Comparison of ENCODE assay signal across 21 cellular contexts in the genomic region with DNA sequence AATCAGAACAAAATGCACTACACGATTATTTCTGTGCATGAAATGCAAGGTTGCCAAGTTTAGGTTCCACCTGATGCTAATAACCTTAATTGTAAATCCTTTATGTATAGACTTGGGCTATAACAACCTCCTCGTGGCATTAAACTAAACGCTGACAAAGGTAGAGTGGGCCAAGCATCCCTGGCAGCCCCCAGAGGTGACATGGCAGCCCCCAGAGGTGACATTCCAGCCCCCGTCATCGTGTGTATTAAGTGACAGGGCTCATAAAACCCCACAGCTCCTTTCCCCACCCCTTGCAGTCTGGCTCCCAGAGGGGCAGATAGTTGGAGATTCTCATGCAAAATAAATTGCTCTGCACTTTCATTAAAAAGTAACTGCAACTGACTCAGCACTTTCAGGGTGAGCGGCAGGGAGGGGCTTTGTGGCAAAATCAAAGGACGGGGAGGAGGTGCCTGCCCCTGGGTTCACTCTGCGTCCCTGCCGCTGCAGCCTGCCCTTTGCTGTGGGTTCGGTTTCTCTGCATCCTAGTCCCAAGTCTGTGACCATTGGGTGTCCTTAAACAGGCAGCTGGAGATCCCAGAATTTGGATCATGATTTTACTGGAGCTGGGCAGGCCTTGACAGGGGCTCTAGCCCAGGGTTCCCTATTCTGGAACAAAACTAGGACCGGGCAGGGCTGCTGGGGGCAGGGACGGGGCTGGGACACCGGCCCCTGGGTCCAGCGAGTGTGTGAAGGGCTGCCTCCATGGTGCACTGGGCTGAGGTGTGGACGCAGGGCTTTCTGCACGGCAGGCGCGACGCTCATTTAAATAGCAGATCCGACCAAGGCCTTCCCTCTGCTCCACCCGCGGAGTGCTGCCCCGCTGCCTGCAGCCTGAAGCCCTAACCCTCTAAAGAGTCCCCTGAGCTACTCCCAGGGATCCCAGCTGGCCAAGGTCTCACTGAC.
DNase-seq lines count a peak whose midpoint lies in the region; ATAC-seq and TF ChIP-seq lines count a peak whose summit lies in the region.
"Had no signal": no experiment of that assay in that cellular context is flagged by ENCODE, and none has a peak within 500 bp of the region (broad histone marks: within the 10 kb centered on the region; RNA-seq: fewer than 3 reads in every experiment).

No MANE protein-coding gene starts in this region.

- H3K27ac Mint-ChIP-seq in WTC11 (peak overlapping the region; percentile 83; the same call in 1 of the 2 replicates), type B pancreatic cell (peak overlapping the region; percentile 59)
- H3K27ac Mint-ChIP-seq: activated naive CD8-positive, alpha-beta T cell treated with anti-CD3 and anti-CD28 coated beads, Interleukin-2, amount 10 ng/mL, durations not matched to agents 7 days and 5 days; activated T-helper 1 cell treated with anti-CD3 and anti-CD28 coated beads, Interleukin-12 subunit alpha, Interleukin-12 subunit beta, Interleukin-2, Interleukin-4 antibody, amounts not matched to agents 30 ng/mL and 10 ng/mL and 1 ng/mL, durations not matched to agents 14 hours and 24 hours and 36 hours; stimulated activated effector memory CD8-positive, alpha-beta T cell treated with anti-CD3 and anti-CD28 coated beads, Interleukin-12 subunit alpha, Interleukin-12 subunit beta, amount 100 ng/mL, for 72 hours had no signal

- ATAC-seq in WTC11 (peak; percentile 54), left lung (no peak)
- ATAC-seq: stimulated activated effector memory CD8-positive, alpha-beta T cell treated with anti-CD3 and anti-CD28 coated beads, Interleukin-12 subunit alpha, Interleukin-12 subunit beta, amount 100 ng/mL, for 72 hours had no signal

- DNase-seq in HAP-1 (ENCODE audit: low spot score in 2 of 2), result peak; percentile 77 to 84
- peak; percentile 45 for DNase-seq in WTC11 (ENCODE audit: low spot score)
- DNase-seq in left lung, result peak; percentile 12 to 39
- DNase-seq in type B pancreatic cell (ENCODE audit: extremely low spot score, unreplicated experiment), result no peak
- DNase-seq in activated naive CD4-positive, alpha-beta T cell treated with Interleukin-2 at 50 U/mL for 16 hours, result no peak
- no peak for DNase-seq in NCI-H1694 treated with DMSO at 0.1 percent for 48 hours (lab: John Stamatoyannopoulos, UW)
- no peak for DNase-seq in mammary epithelial cell
- DNase-seq: activated naive CD8-positive, alpha-beta T cell treated with anti-CD3 and anti-CD28 coated beads, Interleukin-2, amount 10 ng/mL, durations not matched to agents 7 days and 5 days; colonic mucosa; GDM1; head of caudate nucleus; KG1; NCI-H2029 treated with DMSO at 0.1 percent for 48 hours; stimulated activated CD4-positive, alpha-beta T cell treated with anti-CD3 and anti-CD28 coated beads, Interleukin-15, amount 100 ng/mL, for 24 hours; SW 1271; thyroid gland had no signal

- H3K9ac ChIP-seq in mammary epithelial cell (ENCODE audit: insufficient read depth, low read length), result no peak overlapping the region

- TF ChIP-seq CTCF in WTC11 (IDR thresholded peaks at IDR 0.05) (no peak), left lung (IDR thresholded peaks at IDR 0.05) (no peak), type B pancreatic cell (conservative IDR thresholded peaks at IDR 0.05) (no peak), mammary epithelial cell (conservative IDR thresholded peaks at IDR 0.05 in 1 of 2, IDR thresholded peaks at IDR 0.05 in 1 of 2; ENCODE audit: extremely low read depth in 1 of 2, insufficient read depth in 1 of 2, low read depth in 1 of 2, low read length in 2 of 2) (no peak)

- POLR2A ChIA-PET in WTC11 (lab: Charles Lee), result interaction anchor here (0.8 kb wide), 1 partner anchor 54 kb away, joined by 3 read pairs; no protein-coding TSS in a partner anchor

- 85% methylated on average over 20 of the region's 23 CpGs for WGBS in mammary epithelial cell (ENCODE audit: low coverage, missing lambda C conversion rate)

- BruUV-seq in mammary epithelial cell (replicated peaks; lab: Mats Ljungman, UMichigan), result no TSS peak

- peaks cover 21% of the 10 kb centered on the region for H3K4me1 ChIP-seq in HAP-1
- H3K4me1 ChIP-seq in left lung, result peaks cover 0 to 3% of the 10 kb centered on the region in 2 donors
- no peaks in the 10 kb centered on the region for H3K4me1 ChIP-seq in mammary epithelial cell (ENCODE audit: insufficient read depth, low read length)
- H3K4me1 ChIP-seq: colonic mucosa, thyroid gland had no signal

- CTCF ChIA-PET in WTC11 (lab: Charles Lee), result interaction anchor here (0.7 to 1.6 kb wide), 5 partner anchors 20 to 318 kb away, joined by 3 to 7 read pairs (median 3); no protein-coding TSS in a partner anchor
- CTCF ChIA-PET in mammary epithelial cell (lab: Charles Lee; ENCODE audit: low non-redundant PET), result no interaction called here

- H4K20me1 ChIP-seq in mammary epithelial cell (ENCODE audit: insufficient read depth, low read length), result no peaks in the 10 kb centered on the region

- H3K36me3 Mint-ChIP-seq in WTC11, result no peaks in the 10 kb centered on the region
- H3K36me3 Mint-ChIP-seq in type B pancreatic cell, result no peaks in the 10 kb centered on the region
- H3K36me3 Mint-ChIP-seq: activated naive CD8-positive, alpha-beta T cell treated with anti-CD3 and anti-CD28 coated beads, Interleukin-2, amount 10 ng/mL, durations not matched to agents 7 days and 5 days; brain; stimulated activated effector memory CD8-positive, alpha-beta T cell treated with anti-CD3 and anti-CD28 coated beads, Interleukin-12 subunit alpha, Interleukin-12 subunit beta, amount 100 ng/mL, for 72 hours had no signal

- in situ Hi-C loops in HAP-1 (cut with MboI; ENCODE audit: low sequenced_read_pairs), result no loop called here
- in situ Hi-C loops in mammary epithelial cell (cut with MboI; ENCODE audit: low sequenced_read_pairs in 2 of 2), result loop anchor here in 1 of 2 donors (10.0 kb wide), 1 partner anchor 311 kb away; no protein-coding TSS in a partner anchor

- H3K9me3 Mint-ChIP-seq in WTC11 (no peaks in the 10 kb centered on the region), type B pancreatic cell (no peaks in the 10 kb centered on the region)
- H3K9me3 Mint-ChIP-seq: activated naive CD8-positive, alpha-beta T cell treated with anti-CD3 and anti-CD28 coated beads, Interleukin-2, amount 10 ng/mL, durations not matched to agents 7 days and 5 days; activated T-helper 1 cell treated with anti-CD3 and anti-CD28 coated beads, Interleukin-12 subunit alpha, Interleukin-12 subunit beta, Interleukin-2, Interleukin-4 antibody, amounts not matched to agents 30 ng/mL and 10 ng/mL and 1 ng/mL, durations not matched to agents 14 hours and 24 hours and 36 hours; stimulated activated effector memory CD8-positive, alpha-beta T cell treated with anti-CD3 and anti-CD28 coated beads, Interleukin-12 subunit alpha, Interleukin-12 subunit beta, amount 100 ng/mL, for 72 hours had no signal

- H3K27ac ChIP-seq in left lung, result no peak overlapping the region
- H3K27ac ChIP-seq in mammary epithelial cell (ENCODE audit: insufficient read depth, low read depth, low read length), result no peak overlapping the region
- H3K27ac ChIP-seq: colonic mucosa, HL-60, right atrium auricular region, thyroid gland had no signal

- no peaks in the 10 kb centered on the region for H3K9me3 ChIP-seq in HAP-1
- no peaks in the 10 kb centered on the region for H3K9me3 ChIP-seq in left lung
- H3K9me3 ChIP-seq in mammary epithelial cell (replicated peaks; ENCODE audit: insufficient read depth, low read length), result no peaks in the 10 kb centered on the region
- H3K9me3 ChIP-seq: colonic mucosa, right atrium auricular region, thyroid gland had no signal

- peaks cover 8% of the 10 kb centered on the region; the same call in 1 of the 2 replicates for H3K27me3 Mint-ChIP-seq in WTC11 (ENCODE audit: low read depth)
- H3K27me3 Mint-ChIP-seq in type B pancreatic cell, result peaks cover 15% of the 10 kb centered on the region
- H3K27me3 Mint-ChIP-seq: brain had no signal

- H3K4me2 ChIP-seq in mammary epithelial cell (ENCODE audit: insufficient read depth, low read depth, low read length), result no peak overlapping the region

- no peak overlapping the region for H3K4me3 ChIP-seq in HAP-1
- no peak overlapping the region for H3K4me3 ChIP-seq in left lung
- no peak overlapping the region for H3K4me3 ChIP-seq in mammary epithelial cell (replicated peaks in 1 of 3; ENCODE audit: insufficient read depth in 1 of 3, low read depth in 2 of 3, low read length in 3 of 3)
- H3K4me3 ChIP-seq: colonic mucosa, right atrium auricular region, thyroid gland had no signal

- no peaks in the 10 kb centered on the region for H3K36me3 ChIP-seq in HAP-1 (replicated peaks)
- no peaks in the 10 kb centered on the region for H3K36me3 ChIP-seq in left lung
- no peaks in the 10 kb centered on the region for H3K36me3 ChIP-seq in mammary epithelial cell (ENCODE audit: insufficient read depth, low read length)
- H3K36me3 ChIP-seq: colonic mucosa, right atrium auricular region, thyroid gland had no signal

- dilution Hi-C loops in mammary epithelial cell (cut with HindIII; ENCODE audit: low sequenced_read_pairs), result no loop called here

- H3K4me3 Mint-ChIP-seq in WTC11, result peak overlapping the region; percentile 2; the same call in 1 of the 2 replicates
- no peak overlapping the region for H3K4me3 Mint-ChIP-seq in type B pancreatic cell
- H3K4me3 Mint-ChIP-seq: activated naive CD8-positive, alpha-beta T cell treated with anti-CD3 and anti-CD28 coated beads, Interleukin-2, amount 10 ng/mL, durations not matched to agents 7 days and 5 days; activated T-helper 1 cell treated with anti-CD3 and anti-CD28 coated beads, Interleukin-12 subunit alpha, Interleukin-12 subunit beta, Interleukin-2, Interleukin-4 antibody, amounts not matched to agents 30 ng/mL and 10 ng/mL and 1 ng/mL, durations not matched to agents 14 hours and 24 hours and 36 hours; stimulated activated effector memory CD8-positive, alpha-beta T cell treated with anti-CD3 and anti-CD28 coated beads, Interleukin-12 subunit alpha, Interleukin-12 subunit beta, amount 100 ng/mL, for 72 hours had no signal

- H3K4me1 Mint-ChIP-seq in WTC11 (peaks cover 61% of the 10 kb centered on the region), type B pancreatic cell (ENCODE audit: unreplicated experiment) (peaks cover 59% of the 10 kb centered on the region)

- H3K79me2 ChIP-seq in mammary epithelial cell (ENCODE audit: insufficient read depth, low read length), result no peaks in the 10 kb centered on the region

- intact Hi-C loops in left lung (cut with DNase I) (no loop called here), mammary epithelial cell (cut with micrococcal nuclease) (loop anchor here (5.0 kb wide), 1 partner anchor 314 kb away; no protein-coding TSS in a partner anchor)

- H3K27me3 ChIP-seq in HAP-1 (ENCODE audit: low read depth) (no peaks in the 10 kb centered on the region), left lung (peaks cover 0 to 12% of the 10 kb centered on the region in 2 donors), mammary epithelial cell (ENCODE audit: insufficient read depth, low read length) (no peaks in the 10 kb centered on the region)
- H3K27me3 ChIP-seq: colonic mucosa, right atrium auricular region, thyroid gland had no signal

- H2AFZ ChIP-seq in mammary epithelial cell (ENCODE audit: low read depth, low read length), result no peak overlapping the region

Comparison
In these comparisons a context has a peak if more than half of its experiments do, and no peak if none do; other contexts are left out.
1. DNase-seq: peak in HAP-1 (2 of 2), WTC11 (single experiment) and left lung (2 of 2); none in type B pancreatic cell (single experiment), activated naive CD4-positive, alpha-beta T cell treated with Interleukin-2 at 50 U/mL for 16 hours (single experiment), NCI-H1694 treated with DMSO at 0.1 percent for 48 hours (single experiment) and mammary epithelial cell (single experiment).